Comparison of ENCODE assay signal across 8 cellular contexts in genomic region chr14:24674204-24674970, GRCh38. TPM values are rescaled to one million over a fixed set of nuclear protein-coding genes. Genes with fewer than 3 reads are reported as not detected.
DNase-seq lines count a peak whose midpoint lies in the region; ATAC-seq lines count a peak whose summit lies in the region.

No MANE protein-coding gene starts in this region.

- no peak overlapping the region for H3K9ac ChIP-seq in trophoblast cell (ENCODE audit: low read length)

- H3K79me2 ChIP-seq in trophoblast cell (ENCODE audit: control insufficient read depth, insufficient read depth, low read length, poor library complexity) = no peaks in the 10 kb centered on the region

- no peak overlapping the region for H2BK12ac ChIP-seq in trophoblast cell (ENCODE audit: low read length)

- no peak overlapping the region for H4K8ac ChIP-seq in trophoblast cell (ENCODE audit: low read depth, low read length)

- H2AK5ac ChIP-seq in trophoblast cell (ENCODE audit: low read length) = no peak overlapping the region

- no peaks in the 10 kb centered on the region for H3K4me1 ChIP-seq in trophoblast cell (ENCODE audit: control insufficient read depth in 1 of 2, insufficient read depth in 2 of 2, low read length in 2 of 2)

- no peak overlapping the region for H3K27ac ChIP-seq in trophoblast cell (ENCODE audit: low read depth, low read length)

- no CpG with 5 or more reads among the region's 5 CpGs for WGBS in trophoblast cell (ENCODE audit: extremely low coverage, insufficient coverage, insufficient read length)

- no peaks in the 10 kb centered on the region for H3K9me3 ChIP-seq in trophoblast cell (ENCODE audit: insufficient read depth, low read depth, low read length)

- H3K14ac ChIP-seq in trophoblast cell (ENCODE audit: low read length) = no peak overlapping the region

- H2BK5ac ChIP-seq in trophoblast cell (ENCODE audit: low read depth, low read length, poor library complexity) = no peak overlapping the region

- no peak overlapping the region for H3K4ac ChIP-seq in trophoblast cell (ENCODE audit: low read depth, low read length)

- no peak overlapping the region for H3K4me3 ChIP-seq in trophoblast cell (ENCODE audit: low read depth, low read length)

- H2AFZ ChIP-seq in trophoblast cell (ENCODE audit: insufficient read depth, low read length, poor library complexity) = no peak overlapping the region

- no peaks in the 10 kb centered on the region for H3K36me3 ChIP-seq in trophoblast cell (ENCODE audit: control insufficient read depth in 1 of 2, insufficient read depth in 2 of 2, low read length in 2 of 2)

- H3K27me3 ChIP-seq in trophoblast cell (ENCODE audit: insufficient read depth, low read length) = no peaks in the 10 kb centered on the region

- H3K4me2 ChIP-seq in trophoblast cell (ENCODE audit: low read length) = no peak overlapping the region

- no peak overlapping the region for H4K12ac ChIP-seq in trophoblast cell (ENCODE audit: low read depth, low read length)

- H3K79me1 ChIP-seq in trophoblast cell (ENCODE audit: low read length) = no peaks in the 10 kb centered on the region

- peak; percentile 62 for ATAC-seq in GM19395 (IDR thresholded peaks at IDR 0.05; ENCODE audit: unreplicated experiment)
- peak; percentile 57 for ATAC-seq in HG03439 (IDR thresholded peaks at IDR 0.05; ENCODE audit: unreplicated experiment)

- H3K18ac ChIP-seq in trophoblast cell (ENCODE audit: low read length) = no peak overlapping the region

- no peak overlapping the region for H4K91ac ChIP-seq in trophoblast cell (ENCODE audit: low read depth, low read length)

- H3K23ac ChIP-seq in trophoblast cell (ENCODE audit: low read length) = no peak overlapping the region

- peak; percentile 34 for DNase-seq in CD1c-positive myeloid dendritic cell (ENCODE audit: extremely low spot score)
- DNase-seq in activated T-cell treated with anti-CD3 and anti-CD28 coated beads, Interleukin-2, amount 50 U/mL, for 48 hours = peak; percentile 74
- DNase-seq in trophoblast cell = no peak
- DNase-seq in GM19240 (ENCODE audit: insufficient read length, low spot score) = no peak
- DNase-seq in islet precursor cell = no peak
- no peak for DNase-seq in NCI-H2029 treated with DMSO at 0.1 percent for 48 hours (lab: John Stamatoyannopoulos, UW)

- no peak overlapping the region for H2BK120ac ChIP-seq in trophoblast cell (ENCODE audit: insufficient read depth, low read length, poor library complexity)

RNA-seq across cellular contexts. Expression of gene GZMB, which starts 40.4 kb away (rescaled TPM):
- polyA plus RNA-seq in trophoblast cell (2013) = not detected in 2 replicates

Comparison
In these comparisons a context has a peak if more than half of its experiments do, and no peak if none do; other contexts are left out.
1. DNase-seq: peak in CD1c-positive myeloid dendritic cell (single experiment) and activated T-cell treated with anti-CD3 and anti-CD28 coated beads, Interleukin-2, amount 50 U/mL, for 48 hours (2 of 2); none in trophoblast cell (0 of 2), GM19240 (single experiment), islet precursor cell (single experiment) and NCI-H2029 treated with DMSO at 0.1 percent for 48 hours (single experiment).